In the genomic region with DNA sequence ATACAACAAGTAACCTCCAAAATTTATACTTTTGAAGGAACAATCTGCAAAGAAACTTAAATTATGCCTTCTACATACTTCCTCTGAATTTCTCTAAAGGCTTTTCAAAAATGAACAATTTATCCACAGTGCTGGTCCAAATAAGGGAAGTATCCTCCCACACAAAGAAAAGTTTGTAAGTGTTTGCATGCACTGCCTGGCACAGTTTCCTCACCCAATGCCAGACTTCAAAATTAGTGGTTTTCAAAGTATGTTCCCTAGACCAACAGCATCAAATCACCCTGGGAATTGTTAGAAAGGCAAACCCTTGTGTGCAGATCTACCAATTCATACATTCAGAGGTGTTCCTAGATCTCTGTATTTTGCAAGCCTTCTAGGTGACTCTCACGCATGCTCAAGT, we compare ENCODE assay signal across 17 cellular contexts.
"Had no signal": no experiment of that assay in that cellular context is flagged by ENCODE, and none has a peak within 500 bp of the region (broad histone marks: within the 10 kb centered on the region; RNA-seq: fewer than 3 reads in every experiment).

No MANE protein-coding gene starts in this region.

- H3K27ac ChIP-seq: cardiac muscle cell, dorsolateral prefrontal cortex, left ventricle myocardium inferior, pancreas, thyroid gland, uterus had no signal

- DNase-seq: activated CD4-positive, alpha-beta memory T cell treated with anti-CD3 and anti-CD28 coated beads for 36 hours; activated CD4-positive, alpha-beta T cell treated with anti-CD3 and anti-CD28 coated beads for 36 hours; activated CD8-positive, alpha-beta memory T cell treated with anti-CD3 and anti-CD28 coated beads, Interleukin-2, amount 10 ng/mL, durations not matched to agents 7 days and 5 days; activated naive CD4-positive, alpha-beta T cell treated with anti-CD3 and anti-CD28 coated beads for 36 hours; activated T-cell treated with anti-CD3 and anti-CD28 coated beads, Interleukin-2, amount 50 U/mL, for 1 hour; dorsolateral prefrontal cortex; endodermal cell; foreskin fibroblast; hypothalamus; kidney; left ventricle myocardium inferior; naive thymus-derived CD8-positive, alpha-beta T cell; pancreas; T1000; thyroid gland; uterus had no signal

- H3K27me3 ChIP-seq: cardiac muscle cell, pancreas, thyroid gland, uterus had no signal

- H3K36me3 ChIP-seq: cardiac muscle cell, left ventricle myocardium inferior, pancreas, thyroid gland, uterus had no signal

- H3K4me3 ChIP-seq: cardiac muscle cell, dorsolateral prefrontal cortex, left ventricle myocardium inferior, pancreas, thyroid gland, uterus had no signal

- H3K9me3 ChIP-seq: left ventricle myocardium inferior, pancreas, thyroid gland, uterus had no signal

- H3K4me1 ChIP-seq: left ventricle myocardium inferior, pancreas, uterus had no signal
